ENCODE assay signal across 17 cellular contexts in genomic region chr15:23835944-23836343, GRCh38.
A peak's percentile ranks its signal among the peaks of the same experiment; 100 is the strongest.
DNase-seq lines count a peak whose midpoint lies in the region; ATAC-seq and TF ChIP-seq lines count a peak whose summit lies in the region.
"Had no signal": no experiment of that assay in that cellular context is flagged by ENCODE, and none has a peak within 500 bp of the region (broad histone marks: within the 10 kb centered on the region; RNA-seq: fewer than 3 reads in every experiment).

No MANE protein-coding gene starts in this region.

- no peak overlapping the region for H3K27ac ChIP-seq in RWPE2 (ENCODE audit: poor library complexity, severe bottlenecking)
- H3K27ac ChIP-seq: BLaER1, C4-2B had no signal

- no peaks in the 10 kb centered on the region for H3K9me3 ChIP-seq in RWPE2 (ENCODE audit: severe bottlenecking)
- H3K9me3 ChIP-seq: BLaER1 had no signal

- peaks cover 4% of the 10 kb centered on the region in 2 donors for H3K9me3 Mint-ChIP-seq in stimulated activated naive B cell treated with anti-CD40 and anti-IgM and Interleukin-4, amounts not matched to agents 10 μg/mL and 1 μg/mL and 100 μg/mL, for 72 hours

- H3K27ac Mint-ChIP-seq in stimulated activated naive B cell treated with anti-CD40 and anti-IgM and Interleukin-4, amounts not matched to agents 10 μg/mL and 1 μg/mL and 100 μg/mL, for 72 hours = no peak overlapping the region
- H3K27ac Mint-ChIP-seq: B cell; CD4-positive, CD25-positive, alpha-beta regulatory T cell; CD8-positive, alpha-beta T cell; GM23338; H9 had no signal

- no peaks in the 10 kb centered on the region for H3K27me3 ChIP-seq in RWPE2 (ENCODE audit: insufficient read depth, poor library complexity, severe bottlenecking)
- H3K27me3 ChIP-seq: BLaER1 had no signal

- no peaks in the 10 kb centered on the region for H3K4me1 ChIP-seq in RWPE2 (ENCODE audit: insufficient read depth, poor library complexity, severe bottlenecking)
- H3K4me1 ChIP-seq: BLaER1, Caco-2 had no signal

- no peaks in the 10 kb centered on the region for H3K36me3 Mint-ChIP-seq in stimulated activated naive B cell treated with anti-CD40 and anti-IgM and Interleukin-4, amounts not matched to agents 10 μg/mL and 1 μg/mL and 100 μg/mL, for 72 hours
- H3K36me3 Mint-ChIP-seq: CD4-positive, CD25-positive, alpha-beta regulatory T cell; CD8-positive, alpha-beta T cell had no signal

- no peaks in the 10 kb centered on the region for H3K36me3 ChIP-seq in RWPE2 (ENCODE audit: low read depth)
- H3K36me3 ChIP-seq: BLaER1 had no signal

- no peak overlapping the region for H3K4me3 Mint-ChIP-seq in stimulated activated naive B cell treated with anti-CD40 and anti-IgM and Interleukin-4, amounts not matched to agents 10 μg/mL and 1 μg/mL and 100 μg/mL, for 72 hours
- H3K4me3 Mint-ChIP-seq: B cell; CD4-positive, CD25-positive, alpha-beta regulatory T cell; CD8-positive, alpha-beta T cell; GM23338; H9 had no signal

- peak; percentile 44; the same call in 1 of the 3 replicates for ATAC-seq in RWPE2 (ENCODE audit: low read depth)
- no peak for ATAC-seq in stimulated activated naive B cell treated with anti-CD40 and anti-IgM and Interleukin-4, amounts not matched to agents 10 μg/mL and 1 μg/mL and 100 μg/mL, for 72 hours (replicated peaks)
- ATAC-seq: CD8-positive, alpha-beta T cell; GM23338; HCT116 had no signal

- no peaks in the 10 kb centered on the region for H3K4me1 Mint-ChIP-seq in stimulated activated naive B cell treated with anti-CD40 and anti-IgM and Interleukin-4, amounts not matched to agents 10 μg/mL and 1 μg/mL and 100 μg/mL, for 72 hours
- H3K4me1 Mint-ChIP-seq: B cell; CD4-positive, CD25-positive, alpha-beta regulatory T cell; GM23338; H9 had no signal

- H3K4me3 ChIP-seq in RWPE2 (ENCODE audit: severe bottlenecking) = no peak overlapping the region
- H3K4me3 ChIP-seq: BLaER1, GM23338 had no signal

- DNase-seq in Daoy (ENCODE audit: low read depth) (peak; percentile 58), RWPE2 (ENCODE audit: low spot score) (no peak), iris pigment epithelial cell (ENCODE audit: low read depth) (peak; percentile 66), cortex of kidney (lab: John Stamatoyannopoulos, UW) (no peak)
- no peak for DNase-seq in stimulated activated naive B cell treated with anti-CD40 and anti-IgM and Interleukin-4, amounts not matched to agents 10 μg/mL and 1 μg/mL and 100 μg/mL, for 72 hours
- DNase-seq in effector CD8-positive, alpha-beta T cell (lab: John Stamatoyannopoulos, UW) = no peak
- DNase-seq: Caco-2; CD4-positive, CD25-positive, alpha-beta regulatory T cell; CD8-positive, alpha-beta T cell; DMS153; DMS79 treated with DMSO at 0.1 percent for 48 hours; H9 had no signal

- H3K27me3 Mint-ChIP-seq in stimulated activated naive B cell treated with anti-CD40 and anti-IgM and Interleukin-4, amounts not matched to agents 10 μg/mL and 1 μg/mL and 100 μg/mL, for 72 hours = no peaks in the 10 kb centered on the region
- H3K27me3 Mint-ChIP-seq: B cell; CD4-positive, CD25-positive, alpha-beta regulatory T cell had no signal

- no peak for TF ChIP-seq CTCF in RWPE2 (IDR thresholded peaks at IDR 0.05; ENCODE audit: poor library complexity, severe bottlenecking)

Comparison
In these comparisons a context has a peak if more than half of its experiments do, and no peak if none do; other contexts are left out.
1. DNase-seq: peak in Daoy (single experiment) and iris pigment epithelial cell (single experiment); none in RWPE2 (single experiment), cortex of kidney (single experiment), stimulated activated naive B cell treated with anti-CD40 and anti-IgM and Interleukin-4, amounts not matched to agents 10 μg/mL and 1 μg/mL and 100 μg/mL, for 72 hours (single experiment) and effector CD8-positive, alpha-beta T cell (single experiment).